Comparison of ENCODE assay signal across 20 cellular contexts in genomic region chr9:81824802-81825770, GRCh38.
A peak's percentile ranks its signal among the peaks of the same experiment; 100 is the strongest.
DNase-seq lines count a peak whose midpoint lies in the region; ATAC-seq and TF ChIP-seq lines count a peak whose summit lies in the region.
"Had no signal": no experiment of that assay in that cellular context is flagged by ENCODE, and none has a peak within 500 bp of the region (broad histone marks: within the 10 kb centered on the region; RNA-seq: fewer than 3 reads in every experiment).

No MANE protein-coding gene starts in this region.

- H3K4me1 Mint-ChIP-seq in glutamatergic neuron (ENCODE audit: low read depth, unreplicated experiment), result peaks cover 23% of the 10 kb centered on the region
- H3K4me1 Mint-ChIP-seq: stimulated activated naive CD8-positive, alpha-beta T cell treated with anti-CD3 and anti-CD28 coated beads, Interleukin-15, amount 100 ng/mL, for 72 hours had no signal

- H3K9me3 ChIP-seq in HCT116 (ENCODE audit: control insufficient read depth in 1 of 2, insufficient read depth in 1 of 2, low read depth in 1 of 2, low read length in 2 of 2) (no peaks in the 10 kb centered on the region), RWPE2 (ENCODE audit: severe bottlenecking) (no peaks in the 10 kb centered on the region)
- no peaks in the 10 kb centered on the region for H3K9me3 ChIP-seq in effector memory CD4-positive, alpha-beta T cell (ENCODE audit: control insufficient read depth, low read length)
- H3K9me3 ChIP-seq: pancreas, upper lobe of left lung had no signal

- no peak overlapping the region for H3K4me3 Mint-ChIP-seq in glutamatergic neuron (ENCODE audit: unreplicated experiment)
- H3K4me3 Mint-ChIP-seq: effector memory CD8-positive, alpha-beta T cell; stimulated activated naive CD8-positive, alpha-beta T cell treated with anti-CD3 and anti-CD28 coated beads, Interleukin-15, amount 100 ng/mL, for 72 hours had no signal

- peaks cover 2% of the 10 kb centered on the region for H3K27me3 Mint-ChIP-seq in glutamatergic neuron (ENCODE audit: unreplicated experiment)
- H3K27me3 Mint-ChIP-seq: effector memory CD8-positive, alpha-beta T cell; stimulated activated naive CD8-positive, alpha-beta T cell treated with anti-CD3 and anti-CD28 coated beads, Interleukin-15, amount 100 ng/mL, for 72 hours had no signal

- TF ChIP-seq CTCF in HCT116 (IDR thresholded peaks at IDR 0.05 in 2 of 3, conservative IDR thresholded peaks at IDR 0.05 in 1 of 3; ENCODE audit: borderline replicate concordance in 1 of 3, insufficient read depth in 1 of 3, low read depth in 2 of 3, low read length in 2 of 3) (no peak), RWPE2 (IDR thresholded peaks at IDR 0.05; ENCODE audit: poor library complexity, severe bottlenecking) (no peak), glutamatergic neuron (IDR thresholded peaks at IDR 0.05; ENCODE audit: partially characterized antibody, unreplicated experiment) (no peak), retinal pigment epithelial cell (conservative IDR thresholded peaks at IDR 0.05; ENCODE audit: low read depth, low read length) (no peak), GM20000 (IDR thresholded peaks at IDR 0.05; ENCODE audit: extremely low read depth, missing control alignments) (no peak)

- ATAC-seq in HCT116 (peak; percentile 55; the same call in 1 of the 2 replicates), RWPE2 (ENCODE audit: low read depth) (peak; percentile 76)
- ATAC-seq: effector memory CD8-positive, alpha-beta T cell; pancreas; stimulated activated naive CD8-positive, alpha-beta T cell treated with anti-CD3 and anti-CD28 coated beads, Interleukin-15, amount 100 ng/mL, for 72 hours had no signal

- no peak overlapping the region for H3K9ac ChIP-seq in HCT116 (ENCODE audit: low read length)

- peak overlapping the region; percentile 57 for H3K4me2 ChIP-seq in HCT116 (ENCODE audit: low read length)

- H3K27ac Mint-ChIP-seq in glutamatergic neuron (ENCODE audit: unreplicated experiment), result peak overlapping the region; percentile 49
- H3K27ac Mint-ChIP-seq: activated T-helper 2 cell treated with anti-CD3 and anti-CD28 coated beads, Interferon-gamma antibody, Interleukin-2, Interleukin-4, amounts not matched to agents 10 μg/mL and 5 μg/mL and 100 μg/mL, durations not matched to agents 14 hours and 24 hours and 36 hours; effector memory CD8-positive, alpha-beta T cell; stimulated activated naive CD8-positive, alpha-beta T cell treated with anti-CD3 and anti-CD28 coated beads, Interleukin-15, amount 100 ng/mL, for 72 hours had no signal

- H3K36me3 ChIP-seq in HCT116 (ENCODE audit: control insufficient read depth in 1 of 2, insufficient read depth in 2 of 2, low read length in 2 of 2), result no peaks in the 10 kb centered on the region
- no peaks in the 10 kb centered on the region for H3K36me3 ChIP-seq in RWPE2 (ENCODE audit: low read depth)
- no peaks in the 10 kb centered on the region for H3K36me3 ChIP-seq in effector memory CD4-positive, alpha-beta T cell (ENCODE audit: control insufficient read depth, insufficient read depth, low read length)
- H3K36me3 ChIP-seq: pancreas, upper lobe of left lung had no signal

- intact Hi-C loops in HCT116 (cut with micrococcal nuclease), result no loop called here

- no peak overlapping the region for H2AFZ ChIP-seq in HCT116 (ENCODE audit: low read depth, low read length, poor library complexity, severe bottlenecking)

- H3K36me3 Mint-ChIP-seq in glutamatergic neuron (ENCODE audit: unreplicated experiment), result no peaks in the 10 kb centered on the region

- no peaks in the 10 kb centered on the region for H3K9me3 Mint-ChIP-seq in glutamatergic neuron (ENCODE audit: unreplicated experiment)
- H3K9me3 Mint-ChIP-seq: activated T-helper 2 cell treated with anti-CD3 and anti-CD28 coated beads, Interferon-gamma antibody, Interleukin-2, Interleukin-4, amounts not matched to agents 10 μg/mL and 5 μg/mL and 100 μg/mL, durations not matched to agents 14 hours and 24 hours and 36 hours; stimulated activated naive CD8-positive, alpha-beta T cell treated with anti-CD3 and anti-CD28 coated beads, Interleukin-15, amount 100 ng/mL, for 72 hours had no signal

- H3K27ac ChIP-seq in HCT116 (ENCODE audit: low read depth, low read length) (no peak overlapping the region), RWPE2 (ENCODE audit: poor library complexity, severe bottlenecking) (peak overlapping the region; percentile 71)
- no peak overlapping the region for H3K27ac ChIP-seq in effector memory CD4-positive, alpha-beta T cell (ENCODE audit: insufficient read depth, low read length, poor library complexity, severe bottlenecking)
- H3K27ac ChIP-seq: pancreas had no signal

- no peak for TF ChIP-seq POLR2A in HCT116 (IDR thresholded peaks at IDR 0.05; ENCODE audit: borderline replicate concordance, extremely low read depth, insufficient read depth, insufficient read length)

- H3K27me3 ChIP-seq in HCT116 (ENCODE audit: insufficient read depth, low read length) (no peaks in the 10 kb centered on the region), RWPE2 (ENCODE audit: insufficient read depth, poor library complexity, severe bottlenecking) (no peaks in the 10 kb centered on the region)
- H3K27me3 ChIP-seq in effector memory CD4-positive, alpha-beta T cell (replicated peaks; ENCODE audit: control insufficient read depth, insufficient read depth, low read length, poor library complexity, severe bottlenecking), result no peaks in the 10 kb centered on the region
- H3K27me3 ChIP-seq: pancreas, upper lobe of left lung had no signal

- DNase-seq in HCT116 (ENCODE audit: low read depth, low spot score), result no peak
- DNase-seq in RWPE2 (ENCODE audit: low spot score), result no peak
- no peak for DNase-seq in glutamatergic neuron
- DNase-seq in retinal pigment epithelial cell (ENCODE audit: low read depth), result peak; percentile 75
- no peak for DNase-seq in GM20000 (ENCODE audit: low spot score)
- DNase-seq in activated effector memory CD4-positive, alpha-beta T cell treated with Interleukin-2 at 50 U/mL for 16 hours, result no peak
- DNase-seq in effector memory CD4-positive, alpha-beta T cell, result no peak
- DNase-seq in anterior cingulate cortex (lab: John Stamatoyannopoulos, UW), result no peak
- DNase-seq: activated CD4-positive, alpha-beta T cell treated with anti-CD3 and anti-CD28 coated beads for 4 hours; AML-193; COR-L47; effector memory CD8-positive, alpha-beta T cell; GOT3; NCI-H2029; NCI-H446 treated with DMSO at 0.1 percent for 48 hours; pancreas; RPMI8226; stimulated activated naive CD8-positive, alpha-beta T cell treated with anti-CD3 and anti-CD28 coated beads, Interleukin-15, amount 100 ng/mL, for 72 hours; upper lobe of left lung had no signal

- H3K4me1 ChIP-seq in HCT116 (ENCODE audit: control insufficient read depth in 1 of 2, insufficient read depth in 2 of 2, low read length in 2 of 2) (peaks cover 2 to 28% of the 10 kb centered on the region in 2 experiments; a peak in 3 of 4 replicates), RWPE2 (ENCODE audit: insufficient read depth, poor library complexity, severe bottlenecking) (peaks cover 24% of the 10 kb centered on the region)
- H3K4me1 ChIP-seq in effector memory CD4-positive, alpha-beta T cell (ENCODE audit: control insufficient read depth, insufficient read depth, low read length, poor library complexity, severe bottlenecking), result no peaks in the 10 kb centered on the region
- H3K4me1 ChIP-seq: pancreas had no signal

- BruUV-seq in HCT116 (replicated peaks; lab: Mats Ljungman, UMichigan), result no TSS peak

- RAD21 ChIA-PET in HCT116 (lab: Charles Lee; ENCODE audit: low non-redundant PET in 1 of 2, low total read pairs in 2 of 2, uncharacterized antibody in 2 of 2, unreplicated experiment in 2 of 2), result no interaction called here

- 0 out of 4 replicates have a peak overlapping the region, but pooled peaks of 1 of the 2 experiments have one; percentile 14 for H3K4me3 ChIP-seq in HCT116 (replicated peaks in 1 of 2; ENCODE audit: low read depth in 1 of 2, low read length in 2 of 2)
- H3K4me3 ChIP-seq in RWPE2 (ENCODE audit: severe bottlenecking), result no peak overlapping the region
- no peak overlapping the region for H3K4me3 ChIP-seq in retinal pigment epithelial cell (ENCODE audit: low read length)
- H3K4me3 ChIP-seq in effector memory CD4-positive, alpha-beta T cell (ENCODE audit: insufficient read depth, low read depth, low read length, poor library complexity, severe bottlenecking), result no peak overlapping the region
- H3K4me3 ChIP-seq: pancreas, upper lobe of left lung had no signal

- H4K20me1 ChIP-seq in HCT116 (ENCODE audit: insufficient read depth), result no peaks in the 10 kb centered on the region

- TF ChIP-seq RAD21 in HCT116 (IDR thresholded peaks at IDR 0.05; ENCODE audit: low read depth), result no peak

- CTCF ChIA-PET in HCT116 (lab: Charles Lee), result no interaction called here

- H3K9me2 ChIP-seq in HCT116 (ENCODE audit: insufficient read depth), result no peaks in the 10 kb centered on the region

- H3K79me2 ChIP-seq in HCT116 (ENCODE audit: insufficient read depth, low read length), result no peaks in the 10 kb centered on the region

- POLR2A ChIA-PET in HCT116 (lab: Charles Lee), result no interaction called here

TF ChIP-seq in HCT116, 20 proteins besides CTCF, POLR2A, EP300 and RAD21:
- 0 out of 2 replicates have a peak, but pooled peaks have one; percentile 10 for TF ChIP-seq JUND (IDR thresholded peaks at IDR 0.05)
- TF ChIP-seq FOSL1 (IDR thresholded peaks at IDR 0.05; ENCODE audit: low read depth), result peak; percentile 48
- TF ChIP-seq ZBTB33 (IDR thresholded peaks at IDR 0.05; ENCODE audit: extremely low read depth, insufficient replicate concordance, low read length), result no peak
